Comparison of ENCODE assay signal across 8 cellular contexts in the genomic region with DNA sequence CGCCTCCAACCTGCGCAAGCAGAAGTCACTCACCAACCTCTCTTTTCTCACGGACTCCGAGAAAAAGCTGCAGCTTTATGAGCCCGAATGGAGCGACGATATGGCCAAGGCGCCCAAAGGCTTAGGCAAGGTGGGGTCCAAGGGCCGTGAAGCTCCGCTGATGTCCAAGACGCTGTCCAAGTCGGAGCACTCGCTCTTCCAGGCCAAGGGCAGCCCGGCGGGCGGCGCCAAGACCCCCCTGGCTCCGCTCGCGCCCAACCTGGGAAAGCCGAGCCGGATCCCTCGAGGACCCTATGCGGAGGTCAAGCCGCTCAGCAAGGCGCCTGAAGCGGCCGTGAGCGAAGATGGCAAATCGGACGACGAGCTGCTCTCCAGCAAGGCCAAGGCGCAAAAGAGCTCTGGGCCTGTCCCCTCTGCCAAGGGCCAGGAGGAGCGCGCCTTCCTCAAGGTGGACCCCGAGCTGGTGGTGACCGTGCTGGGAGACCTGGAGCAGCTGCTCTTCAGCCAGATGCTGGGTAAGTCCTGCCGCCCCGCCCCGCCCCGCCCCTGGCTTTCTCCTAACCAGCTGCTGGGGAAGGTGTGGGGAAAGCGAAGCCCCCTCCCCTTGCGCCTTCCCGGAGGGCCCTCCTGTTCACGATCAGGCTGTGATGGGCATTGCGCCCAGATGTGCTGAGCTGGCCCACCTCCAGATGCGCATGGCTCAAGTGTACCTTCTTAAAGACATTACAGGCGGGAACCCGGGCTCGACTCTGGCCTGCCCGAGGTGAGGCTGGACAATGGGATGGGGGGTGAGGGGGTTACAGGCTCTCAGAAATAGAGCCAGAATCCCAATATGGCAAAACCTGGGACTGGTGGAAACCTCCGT.
A peak's percentile ranks its signal among the peaks of the same experiment; 100 is the strongest.
DNase-seq lines count a peak whose midpoint lies in the region; ATAC-seq lines count a peak whose summit lies in the region.

No MANE protein-coding gene starts in this region.

- DNase-seq in AG20443 (ENCODE audit: low spot score) (peak; percentile 41), NCI-H146 treated with DMSO at 0.1 percent for 48 hours (lab: John Stamatoyannopoulos, UW; ENCODE audit: unreplicated experiment) (peak; percentile 45), ecto neural progenitor cell (ENCODE audit: low spot score) (peak; percentile 73), naive B cell (no peak), HuH-7.5 (ENCODE audit: low spot score) (no peak), MV-4-11 (lab: John Stamatoyannopoulos, UW) (no peak)

- peaks cover 5 to 15% (median 8%) of the 10 kb centered on the region in 3 donors for H3K4me1 Mint-ChIP-seq in naive B cell

- peak overlapping the region in 5 of 8 donors; percentile 28 to 75 (median 55) for H3K4me3 Mint-ChIP-seq in naive B cell

- peaks cover 0 to 3% (median 0%) of the 10 kb centered on the region in 7 donors for H3K9me3 Mint-ChIP-seq in naive B cell

- peak overlapping the region in 1 of 6 donors; percentile 37 for H3K27ac Mint-ChIP-seq in naive B cell

- no peaks in the 10 kb centered on the region for H3K36me3 Mint-ChIP-seq in naive B cell

- H3K27me3 Mint-ChIP-seq in naive B cell, result peaks cover 13 to 60% (median 30%) of the 10 kb centered on the region in 3 donors

- ATAC-seq in naive B cell (ENCODE audit: low read depth in 2 of 2) (no peak), GM19324 (IDR thresholded peaks at IDR 0.05; ENCODE audit: low FRiP score, unreplicated experiment) (no peak), GM21360 (IDR thresholded peaks at IDR 0.05; ENCODE audit: unreplicated experiment) (no peak)

Comparison
In these comparisons a context has a peak if more than half of its experiments do, and no peak if none do; other contexts are left out.
1. DNase-seq: peak in AG20443 (single experiment), NCI-H146 treated with DMSO at 0.1 percent for 48 hours (single experiment) and ecto neural progenitor cell (single experiment); none in naive B cell (single experiment), HuH-7.5 (single experiment) and MV-4-11 (single experiment).